In genomic region chr4:127759228-127759820, GRCh38 we compare ENCODE assay signal across 21 cellular contexts. TPM values are rescaled to one million over a fixed set of nuclear protein-coding genes. Genes with fewer than 3 reads are reported as not detected.
DNase-seq lines count a peak whose midpoint lies in the region; ATAC-seq, FAIRE-seq and TF ChIP-seq lines count a peak whose summit lies in the region.
"Had no signal": no experiment of that assay in that cellular context is flagged by ENCODE, and none has a peak within 500 bp of the region (broad histone marks: within the 10 kb centered on the region; RNA-seq: fewer than 3 reads in every experiment).

No MANE protein-coding gene starts in this region.

- no peak for TF ChIP-seq RAD21 in liver (IDR thresholded peaks at IDR 0.05)
- no peak for TF ChIP-seq RAD21 in HepG2 (CRISPR knock-in tag; IDR thresholded peaks at IDR 0.05)

- H3K4me3 ChIP-seq in liver (ENCODE audit: low read depth in 1 of 3, low read length in 3 of 3): no peak overlapping the region
- H3K4me3 ChIP-seq in HepG2 (replicated peaks in 1 of 3; ENCODE audit: insufficient read depth in 1 of 3, low read depth in 2 of 3, low read length in 3 of 3): no peak overlapping the region
- H3K4me3 ChIP-seq: pancreas, spleen had no signal

- H3K27me3 ChIP-seq in liver (ENCODE audit: control insufficient read depth in 4 of 4, insufficient read depth in 4 of 4, low read length in 3 of 4) (no peaks in the 10 kb centered on the region), HepG2 (ENCODE audit: control insufficient read depth in 1 of 2, insufficient read depth in 2 of 2, low read length in 2 of 2) (no peaks in the 10 kb centered on the region)
- H3K27me3 ChIP-seq: foreskin keratinocyte, pancreas, spleen had no signal

- H3K9ac ChIP-seq in liver (ENCODE audit: low read depth in 1 of 2, low read length in 2 of 2) (no peak overlapping the region), HepG2 (ENCODE audit: insufficient read depth, low read depth, low read length) (no peak overlapping the region)

- intact Hi-C loops in HepG2 (cut with micrococcal nuclease; ENCODE audit: unreplicated experiment): no loop called here

- POLR2A ChIA-PET in HepG2 (lab: Yijun Ruan, JAX): no interaction called here

- WGBS in liver: 80% methylated on average over 2 of the region's 2 CpGs
- 48% methylated on average over 2 of the region's 2 CpGs for WGBS in HepG2 (ENCODE audit: low lambda C conversion rate)

- no peaks in the 10 kb centered on the region for H3K79me2 ChIP-seq in HepG2 (ENCODE audit: insufficient read depth, low read length)

- no peak overlapping the region for H2AFZ ChIP-seq in HepG2 (ENCODE audit: low read length)

- DNase-seq in HepG2 (ENCODE audit: low spot score): no peak
- DNase-seq in hepatic stellate cell (ENCODE audit: low spot score): no peak
- no peak for DNase-seq in NCI-H1694 treated with DMSO at 0.1 percent for 48 hours (lab: John Stamatoyannopoulos, UW)
- no peak for DNase-seq in T1000 (lab: John Stamatoyannopoulos, UW)
- DNase-seq: activated CD4-positive, alpha-beta T cell treated with anti-CD3 and anti-CD28 coated beads for 4 hours; activated naive CD8-positive, alpha-beta T cell treated with anti-CD3 and anti-CD28 coated beads, Interleukin-2, amount 50 U/mL, for 24 hours; activated T-cell treated with anti-CD3 and anti-CD28 coated beads, Interleukin-2, amount 50 U/mL, for 24 hours; CD4-positive, alpha-beta memory T cell; foreskin keratinocyte; GOT3; midbrain; NCI-H1694; NCI-H526; pancreas; spleen had no signal

- no peak for TF ChIP-seq POLR2A in HepG2 (IDR thresholded peaks at IDR 0.05; ENCODE audit: insufficient read depth in 1 of 2, low read depth in 2 of 2, low read length in 2 of 2)

- no peaks in the 10 kb centered on the region for H4K20me1 ChIP-seq in HepG2 (ENCODE audit: insufficient read depth, low read length)

- TF ChIP-seq CTCF in liver (IDR thresholded peaks at IDR 0.05; ENCODE audit: low read depth, low read length, missing input control) (no peak), HepG2 (CRISPR knock-in tag; IDR thresholded peaks at IDR 0.05) (no peak)

- FAIRE-seq in HepG2 (lab: Jason Lieb, UNC): no peak
- FAIRE-seq: pancreas had no signal

- CTCF ChIA-PET in HepG2 (lab: Yijun Ruan, JAX; ENCODE audit: low intra/inter-chr PET ratio, low total read pairs): no interaction called here

- ATAC-seq in HepG2: no peak
- ATAC-seq in HG02798 (IDR thresholded peaks at IDR 0.05; ENCODE audit: poor library complexity, unreplicated experiment): peak; percentile 68
- ATAC-seq in HG03558 (IDR thresholded peaks at IDR 0.05; ENCODE audit: extremely low read depth, unreplicated experiment): peak; percentile 67
- no peak for ATAC-seq in HG03095 (IDR thresholded peaks at IDR 0.05; ENCODE audit: unreplicated experiment)
- ATAC-seq: activated naive CD8-positive, alpha-beta T cell treated with anti-CD3 and anti-CD28 coated beads, Interleukin-2, amount 50 U/mL, for 24 hours; foreskin keratinocyte had no signal

- in situ Hi-C loops in HepG2 (cut with HindIII; ENCODE audit: extremely low pct_ligation_motif_present, low pct_unique_long_range_greater_than_20kb): no loop called here

- H3K4me1 ChIP-seq in liver (ENCODE audit: control insufficient read depth in 4 of 4, insufficient read depth in 4 of 4, low read length in 3 of 4): no peaks in the 10 kb centered on the region
- H3K4me1 ChIP-seq in HepG2 (ENCODE audit: insufficient read depth, low read length): peaks cover 7% of the 10 kb centered on the region; the same call in 1 of the 2 replicates
- H3K4me1 ChIP-seq: foreskin keratinocyte, pancreas, spleen had no signal

- H3K36me3 ChIP-seq in liver (ENCODE audit: control insufficient read depth in 4 of 4, insufficient read depth in 3 of 4, low read depth in 1 of 4, low read length in 3 of 4): no peaks in the 10 kb centered on the region
- H3K36me3 ChIP-seq in HepG2 (replicated peaks in 1 of 2; ENCODE audit: control insufficient read depth in 1 of 2, insufficient read depth in 2 of 2, low read length in 2 of 2): no peaks in the 10 kb centered on the region
- H3K36me3 ChIP-seq: pancreas, spleen had no signal

- no peak overlapping the region for H3K27ac ChIP-seq in liver (ENCODE audit: low read depth in 1 of 2, low read length in 2 of 2)
- H3K27ac ChIP-seq in HepG2 (ENCODE audit: extremely low read length, insufficient read depth, low read length): no peak overlapping the region
- H3K27ac ChIP-seq: foreskin keratinocyte, pancreas, spleen had no signal

- no TSS peak for BruUV-seq in HepG2 (replicated peaks; lab: Mats Ljungman, UMichigan)

- no peaks in the 10 kb centered on the region for H3K9me3 ChIP-seq in liver (ENCODE audit: control insufficient read depth in 4 of 4, low read length in 3 of 4)
- H3K9me3 ChIP-seq in HepG2 (ENCODE audit: low read length): peaks cover 3% of the 10 kb centered on the region; the same call in 1 of the 2 replicates
- H3K9me3 ChIP-seq: pancreas had no signal

- TF ChIP-seq EP300 in HepG2 (IDR thresholded peaks at IDR 0.05; ENCODE audit: low read depth in 2 of 2, low read length in 2 of 2): no peak
- TF ChIP-seq EP300 in HepG2 (CRISPR knock-in tag; IDR thresholded peaks at IDR 0.05; ENCODE audit: borderline replicate concordance): no peak

- no peak overlapping the region for H3K4me2 ChIP-seq in HepG2 (ENCODE audit: low read depth, low read length)

TF ChIP-seq in HepG2, 621 proteins besides CTCF, POLR2A, EP300 and RAD21:
- TF ChIP-seq ZIK1 (CRISPR knock-in tag; IDR thresholded peaks at IDR 0.05; ENCODE audit: borderline replicate concordance, low read depth) (no peak), YY1 (IDR thresholded peaks at IDR 0.05; ENCODE audit: insufficient read depth, insufficient replicate concordance, low read depth, low read length) (no peak)

RNA-seq across cellular contexts. Expression of gene HSPA4L, which starts 22.8 kb away (rescaled TPM):
- 1 to 10 TPM; 1.6 to 5.3 TPM for total RNA-seq in liver
- 1 to 10 TPM; 2.0 to 3.7 TPM for polyA plus RNA-seq in liver
- 31.5 and 61.8 TPM in 2 replicates for total RNA-seq in HepG2 (2016; rRNA removed; fragmentation: Illumina TruSeq; extraction: Trizol)
- 3.1 and 3.3 TPM in 2 replicates for total RNA-seq in HepG2 (2016; cell fraction: cytosol; rRNA removed; fragmentation: Illumina TruSeq; extraction: Trizol; ENCODE audit: low read depth)
- total RNA-seq in HepG2 (2016; cell fraction: insoluble cytoplasmic fraction; rRNA removed; fragmentation: Illumina TruSeq; extraction: Trizol): 32.3 and 61.1 TPM in 2 replicates
- total RNA-seq in HepG2 (2016; cell fraction: membrane; rRNA removed; fragmentation: Illumina TruSeq; extraction: Trizol): 4.9 and 5.9 TPM in 2 replicates
- total RNA-seq in HepG2 (2016; cell fraction: nucleus; rRNA removed; fragmentation: Illumina TruSeq; extraction: Trizol): 22.8 and 25.9 TPM in 2 replicates
- 2.7 and 3.7 TPM in 2 replicates for polyA plus RNA-seq in HepG2 (2011; rRNA removed)
- 1.6 and 1.7 TPM in 2 replicates for polyA plus RNA-seq in HepG2 (2011; cell fraction: cytosol; rRNA removed)
- polyA plus RNA-seq in HepG2 (2011; cell fraction: nucleus; rRNA removed): 2.0 TPM in 2 replicates
- 6.5 and 7.1 TPM in 2 replicates for polyA plus RNA-seq in HepG2 (2012)
- 0.41 and 0.43 TPM in 2 replicates for polyA plus RNA-seq in HepG2 (2016; cell fraction: cytosol; fragmentation: Illumina TruSeq; extraction: Trizol; ENCODE audit: low read depth)
- polyA plus RNA-seq in HepG2 (2016; cell fraction: insoluble cytoplasmic fraction; fragmentation: Illumina TruSeq; extraction: Trizol; ENCODE audit: low read depth): 28.3 TPM in 2 replicates
- polyA plus RNA-seq in HepG2 (2016; cell fraction: membrane; fragmentation: Illumina TruSeq; extraction: Trizol; ENCODE audit: low read depth): 1.1 and 1.3 TPM in 2 replicates
- polyA plus RNA-seq in HepG2 (2016; cell fraction: nucleus; fragmentation: Illumina TruSeq; extraction: Trizol; ENCODE audit: insufficient read depth, low read depth): 14.1 and 14.9 TPM in 2 replicates
- polyA minus RNA-seq in HepG2 (2011; rRNA and poly(A)+ RNA removed; ENCODE audit: low replicate concordance): 14.3 and 32.5 TPM in 2 replicates
- 5.0 and 8.7 TPM in 2 replicates for polyA minus RNA-seq in HepG2 (2011; cell fraction: cytosol; rRNA and poly(A)+ RNA removed)
- polyA minus RNA-seq in HepG2 (2011; cell fraction: nucleus; rRNA and poly(A)+ RNA removed): 12.1 and 12.4 TPM in 2 replicates
- total RNA-seq: CD4-positive, alpha-beta memory T cell had no signal
- polyA plus RNA-seq: CD4-positive, alpha-beta memory T cell had no signal

RNA-seq across cellular contexts. Expression of gene SLC25A31, which starts 29.1 kb away (rescaled TPM):
- total RNA-seq in liver: not detected
- not detected for polyA plus RNA-seq in liver
- total RNA-seq in HepG2 (2016; rRNA removed; fragmentation: Illumina TruSeq; extraction: Trizol): 0.04 TPM in 1 of 2 replicates, not detected in the other
- not detected in 2 replicates for total RNA-seq in HepG2 (2016; cell fraction: cytosol; rRNA removed; fragmentation: Illumina TruSeq; extraction: Trizol; ENCODE audit: low read depth)
- total RNA-seq in HepG2 (2016; cell fraction: insoluble cytoplasmic fraction; rRNA removed; fragmentation: Illumina TruSeq; extraction: Trizol): not detected in 2 replicates
- total RNA-seq in HepG2 (2016; cell fraction: membrane; rRNA removed; fragmentation: Illumina TruSeq; extraction: Trizol): not detected in 2 replicates
- not detected in 2 replicates for total RNA-seq in HepG2 (2016; cell fraction: nucleus; rRNA removed; fragmentation: Illumina TruSeq; extraction: Trizol)
- not detected in 2 replicates for polyA plus RNA-seq in HepG2 (2011; rRNA removed)
- not detected in 2 replicates for polyA plus RNA-seq in HepG2 (2011; cell fraction: cytosol; rRNA removed)
- polyA plus RNA-seq in HepG2 (2011; cell fraction: nucleus; rRNA removed): not detected in 2 replicates
- not detected in 2 replicates for polyA plus RNA-seq in HepG2 (2012)
- not detected in 2 replicates for polyA plus RNA-seq in HepG2 (2016; cell fraction: cytosol; fragmentation: Illumina TruSeq; extraction: Trizol; ENCODE audit: low read depth)
- not detected in 2 replicates for polyA plus RNA-seq in HepG2 (2016; cell fraction: insoluble cytoplasmic fraction; fragmentation: Illumina TruSeq; extraction: Trizol; ENCODE audit: low read depth)
- not detected in 2 replicates for polyA plus RNA-seq in HepG2 (2016; cell fraction: membrane; fragmentation: Illumina TruSeq; extraction: Trizol; ENCODE audit: low read depth)
- polyA plus RNA-seq in HepG2 (2016; cell fraction: nucleus; fragmentation: Illumina TruSeq; extraction: Trizol; ENCODE audit: insufficient read depth, low read depth): not detected in 2 replicates
- not detected in 2 replicates for polyA minus RNA-seq in HepG2 (2011; rRNA and poly(A)+ RNA removed; ENCODE audit: low replicate concordance)
- not detected in 2 replicates for polyA minus RNA-seq in HepG2 (2011; cell fraction: cytosol; rRNA and poly(A)+ RNA removed)
- not detected in 2 replicates for polyA minus RNA-seq in HepG2 (2011; cell fraction: nucleus; rRNA and poly(A)+ RNA removed)
- total RNA-seq: A172; CD4-positive, alpha-beta memory T cell; foreskin keratinocyte; pancreas; spleen; T-helper 2 cell treated with Interferon-gamma antibody and Interleukin-4, amounts not matched to agents 100 ng/mL and 5 ng/mL, for 36 hours had no signal
- polyA plus RNA-seq: CD4-positive, alpha-beta memory T cell; foreskin keratinocyte had no signal

Comparison
In these comparisons a context has a peak if more than half of its experiments do, and no peak if none do; other contexts are left out.
1. ATAC-seq: peak in HG02798 (single experiment) and HG03558 (single experiment); none in HepG2 (single experiment) and HG03095 (single experiment).